In genomic region chr20:9043364-9043763, GRCh38 we compare ENCODE assay signal across 1 cellular context.
TF ChIP-seq lines count a peak whose summit lies in the region.

No MANE protein-coding gene starts in this region.

TF ChIP-seq in GM23338, 12 proteins besides CTCF, POLR2A, EP300 and RAD21 (continued from another document):
- TF ChIP-seq NANOG (IDR thresholded peaks at IDR 0.05; ENCODE audit: borderline replicate concordance) (no peak), POLR2AphosphoS5 (IDR thresholded peaks at IDR 0.05; ENCODE audit: low read depth) (no peak)
TF ChIP-seq in GM23338: peak in this region for 0.
